8 cellular contexts compared by ENCODE assay signal in genomic region chr1:108830119-108831008, GRCh38. TPM values are rescaled to one million over a fixed set of nuclear protein-coding genes. Genes with fewer than 3 reads are reported as not detected.
DNase-seq lines count a peak whose midpoint lies in the region; ATAC-seq, FAIRE-seq and TF ChIP-seq lines count a peak whose summit lies in the region.

No MANE protein-coding gene starts in this region.

- no peak overlapping the region for H3K4me3 ChIP-seq in bronchial epithelial cell (ENCODE audit: low read depth, low read length)
- no peak overlapping the region for H3K4me3 ChIP-seq in lower leg skin (ENCODE audit: low read depth, poor library complexity, severe bottlenecking)
- peak overlapping the region; percentile 2 for H3K4me3 ChIP-seq in upper lobe of right lung

- H3K27me3 ChIP-seq in bronchial epithelial cell (ENCODE audit: control insufficient read depth, insufficient read depth, low read length) (no peaks in the 10 kb centered on the region), upper lobe of right lung (no peaks in the 10 kb centered on the region)

- intact Hi-C loops in lower leg skin (cut with DNase I; ENCODE audit: low total_unique reads), result no loop called here
- intact Hi-C loops in upper lobe of right lung (cut with DNase I), result no loop called here

- no peak for TF ChIP-seq CTCF in bronchial epithelial cell (IDR thresholded peaks at IDR 0.05; ENCODE audit: insufficient read depth, low read length, severe bottlenecking)
- no peak for TF ChIP-seq CTCF in lower leg skin (IDR thresholded peaks at IDR 0.05)
- TF ChIP-seq CTCF in upper lobe of right lung (IDR thresholded peaks at IDR 0.05), result no peak

- peak overlapping the region; percentile 73 for H3K27ac ChIP-seq in upper lobe of right lung

- no peak for FAIRE-seq in bronchial epithelial cell (lab: Jason Lieb, UNC)

- DNase-seq in SHP77 (lab: John Stamatoyannopoulos, UW) (peak; percentile 44 to 61), SHP77 treated with DMSO at 0.1 percent for 48 hours (lab: John Stamatoyannopoulos, UW) (no peak), bronchial epithelial cell (ENCODE audit: low read depth) (peak; percentile 82), lower leg skin (ENCODE audit: low spot score in 2 of 2) (peak; percentile 73 to 93), upper lobe of right lung (no peak), SKM-1 treated with dmso at 0.1 percent for 144 hours (lab: John Stamatoyannopoulos, UW; ENCODE audit: unreplicated experiment) (no peak)

- ATAC-seq in upper lobe of right lung (peak; percentile 77), GM21717 (IDR thresholded peaks at IDR 0.05; ENCODE audit: unreplicated experiment) (no peak), HG02973 (IDR thresholded peaks at IDR 0.05; ENCODE audit: unreplicated experiment) (no peak)

- no peaks in the 10 kb centered on the region for H3K9me3 ChIP-seq in upper lobe of right lung

- TF ChIP-seq POLR2A in lower leg skin (IDR thresholded peaks at IDR 0.05), result no peak

- no peaks in the 10 kb centered on the region for H3K36me3 ChIP-seq in bronchial epithelial cell (ENCODE audit: control insufficient read depth, insufficient read depth, low read length)
- no peaks in the 10 kb centered on the region for H3K36me3 ChIP-seq in upper lobe of right lung

- 26 to 37% methylated on average over 20 of the region's 20 CpGs for WGBS in lower leg skin, 2 donors

- H3K4me1 ChIP-seq in upper lobe of right lung, result peaks cover 25% of the 10 kb centered on the region

RNA-seq across cellular contexts. Expression of gene AKNAD1, which starts 26.5 kb away (rescaled TPM):
- total RNA-seq in bronchial epithelial cell, result 0.26 TPM in 1 of 2 replicates, not detected in the other
- 1 to 10 TPM; 2.8 to 5.5 (median 3.5) TPM for total RNA-seq in lower leg skin
- 0.67 TPM for total RNA-seq in upper lobe of right lung

RNA-seq across cellular contexts. Expression of gene GPSM2, which starts 46.4 kb away (rescaled TPM):
- total RNA-seq in bronchial epithelial cell, result 58.9 and 62.7 TPM in 2 replicates
- 100 to 1,000 TPM; 100 to 129 (median 122) TPM for total RNA-seq in lower leg skin
- total RNA-seq in upper lobe of right lung, result 17.2 TPM

Comparison
In these comparisons a context has a peak if more than half of its experiments do, and no peak if none do; other contexts are left out.
1. DNase-seq: peak in SHP77 (2 of 2), bronchial epithelial cell (single experiment) and lower leg skin (2 of 2); none in SHP77 treated with DMSO at 0.1 percent for 48 hours (single experiment), upper lobe of right lung (single experiment) and SKM-1 treated with dmso at 0.1 percent for 144 hours (single experiment).